11 cellular contexts compared by ENCODE assay signal in the genomic region with DNA sequence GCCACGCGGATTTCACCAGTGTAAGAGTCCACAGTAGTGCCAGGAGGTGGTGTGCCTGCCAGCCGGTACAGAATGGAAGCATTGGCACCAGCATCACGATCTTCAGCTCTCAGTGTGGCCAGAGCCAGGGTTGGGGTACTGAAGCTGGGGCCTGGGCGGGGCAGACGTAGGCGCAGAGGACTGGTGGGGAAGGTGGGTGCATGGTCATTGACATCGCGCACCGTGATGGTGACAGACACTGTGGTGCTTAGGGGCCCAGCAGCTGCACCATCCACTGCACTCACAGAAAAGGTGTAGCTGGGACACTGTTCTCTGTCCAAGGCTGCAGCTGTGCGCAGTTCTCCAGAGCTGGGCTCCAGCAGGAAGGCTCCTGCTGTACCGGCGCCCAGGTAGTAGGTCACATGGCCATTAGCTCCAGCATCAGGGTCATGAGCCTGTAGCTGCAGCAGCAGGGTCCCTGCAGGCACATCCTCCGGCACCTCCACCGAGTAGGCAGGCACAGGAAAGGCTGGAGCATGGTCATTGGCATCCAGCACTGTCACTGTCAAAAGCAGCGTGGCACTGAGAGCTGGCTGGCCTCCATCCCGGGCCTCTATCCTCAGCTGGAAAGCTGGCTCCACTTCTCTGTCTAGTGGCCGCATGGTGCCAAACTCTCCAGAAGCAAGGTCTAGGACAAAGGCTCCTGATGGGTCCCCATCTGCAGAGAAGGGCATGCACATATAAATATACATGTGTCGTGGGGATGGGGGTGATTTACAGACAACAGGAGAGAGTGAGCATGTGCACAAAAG. TPM values are rescaled to one million over a fixed set of nuclear protein-coding genes. Genes with fewer than 3 reads are reported as not detected.
DNase-seq lines count a peak whose midpoint lies in the region; ATAC-seq and TF ChIP-seq lines count a peak whose summit lies in the region.
"Had no signal": no experiment of that assay in that cellular context is flagged by ENCODE, and none has a peak within 500 bp of the region (broad histone marks: within the 10 kb centered on the region; RNA-seq: fewer than 3 reads in every experiment).

No MANE protein-coding gene starts in this region.

- H3K36me3 ChIP-seq in mammary epithelial cell (ENCODE audit: insufficient read depth, low read length) (no peaks in the 10 kb centered on the region), colonic mucosa (no peaks in the 10 kb centered on the region)

- TF ChIP-seq CTCF in MCF 10A (IDR thresholded peaks at IDR 0.05; ENCODE audit: unreplicated experiment) (no peak), mammary epithelial cell (conservative IDR thresholded peaks at IDR 0.05 in 1 of 2, IDR thresholded peaks at IDR 0.05 in 1 of 2; ENCODE audit: extremely low read depth in 1 of 2, insufficient read depth in 1 of 2, low read depth in 1 of 2, low read length in 2 of 2) (no peak), type B pancreatic cell (conservative IDR thresholded peaks at IDR 0.05) (no peak), colonic mucosa (IDR thresholded peaks at IDR 0.05) (no peak)
- no peak for TF ChIP-seq CTCF in activated CD8-positive, alpha-beta T cell treated with anti-CD3 and anti-CD28 coated beads for 36 hours (IDR thresholded peaks at IDR 0.05)

- peak; percentile 15 for ATAC-seq in activated CD8-positive, alpha-beta T cell treated with anti-CD3 and anti-CD28 coated beads for 36 hours
- ATAC-seq in left cardiac atrium = peak; percentile 12 to 27

- H3K79me2 ChIP-seq in mammary epithelial cell (ENCODE audit: insufficient read depth, low read length) = no peaks in the 10 kb centered on the region

- H3K9me3 Mint-ChIP-seq in MCF 10A (ENCODE audit: unreplicated experiment) (no peaks in the 10 kb centered on the region), type B pancreatic cell (no peaks in the 10 kb centered on the region)
- no peaks in the 10 kb centered on the region for H3K9me3 Mint-ChIP-seq in activated CD8-positive, alpha-beta T cell treated with anti-CD3 and anti-CD28 coated beads for 36 hours

- H3K27ac ChIP-seq in mammary epithelial cell (ENCODE audit: insufficient read depth, low read depth, low read length) = no peak overlapping the region
- no peak overlapping the region for H3K27ac ChIP-seq in colonic mucosa
- H3K27ac ChIP-seq: esophagus squamous epithelium had no signal

- 61% methylated on average over 9 of the region's 19 CpGs for WGBS in mammary epithelial cell (ENCODE audit: low coverage, missing lambda C conversion rate)

- POLR2A ChIA-PET in MCF 10A (lab: Yijun Ruan, JAX) = interaction anchor here (0.8 kb wide), 1 partner anchor 9 kb away, joined by 3 read pairs; no protein-coding TSS in a partner anchor
- POLR2A ChIA-PET in activated CD8-positive, alpha-beta T cell treated with anti-CD3 and anti-CD28 coated beads for 36 hours (lab: Charles Lee) = interaction anchor here (0.6 to 1.4 kb wide), 3 partner anchors 8 to 20 kb away, joined by 3 to 6 read pairs (median 3); a partner anchor contains a TSS

- no peak overlapping the region for H2AFZ ChIP-seq in mammary epithelial cell (ENCODE audit: low read depth, low read length)

- DNase-seq in MCF 10A (ENCODE audit: unreplicated experiment) (no peak), mammary epithelial cell (no peak), left cardiac atrium (no peak), type B pancreatic cell (ENCODE audit: extremely low spot score, unreplicated experiment) (peak; percentile 63), NCI-H69 (lab: John Stamatoyannopoulos, UW) (no peak), NOMO-1 (lab: John Stamatoyannopoulos, UW; ENCODE audit: unreplicated experiment in 2 of 2) (no peak), colonic mucosa (no peak)
- DNase-seq in activated CD8-positive, alpha-beta T cell treated with anti-CD3 and anti-CD28 coated beads for 36 hours = no peak
- DNase-seq: esophagus squamous epithelium, NCI-H1417 treated with DMSO at 0.1 percent for 48 hours, T-helper 9 cell had no signal

- H3K4me1 ChIP-seq in mammary epithelial cell (ENCODE audit: insufficient read depth, low read length) (peaks cover 2% of the 10 kb centered on the region), colonic mucosa (no peaks in the 10 kb centered on the region)

- in situ Hi-C loops in mammary epithelial cell (cut with MboI; ENCODE audit: low sequenced_read_pairs in 2 of 2) = no loop called here

- dilution Hi-C loops in mammary epithelial cell (cut with HindIII; ENCODE audit: low sequenced_read_pairs) = no loop called here

- no peaks in the 10 kb centered on the region for H3K9me3 ChIP-seq in mammary epithelial cell (replicated peaks; ENCODE audit: insufficient read depth, low read length)
- no peaks in the 10 kb centered on the region for H3K9me3 ChIP-seq in colonic mucosa
- H3K9me3 ChIP-seq: esophagus squamous epithelium had no signal

- CTCF ChIA-PET in MCF 10A (lab: Yijun Ruan, JAX) (interaction anchor here (0.6 to 1.3 kb wide), 4 partner anchors 48 to 120 kb away, joined by 3 to 5 read pairs (median 3); no protein-coding TSS in a partner anchor), mammary epithelial cell (lab: Charles Lee; ENCODE audit: low non-redundant PET) (no interaction called here)
- CTCF ChIA-PET in activated CD8-positive, alpha-beta T cell treated with anti-CD3 and anti-CD28 coated beads for 36 hours (lab: Charles Lee) = interaction anchor here (0.6 to 1.3 kb wide), 8 partner anchors 15 to 145 kb away, joined by 3 to 4 read pairs (median 3); a partner anchor contains a TSS

- no peaks in the 10 kb centered on the region for H3K4me1 Mint-ChIP-seq in MCF 10A (ENCODE audit: insufficient read depth, unreplicated experiment)
- H3K4me1 Mint-ChIP-seq in activated CD8-positive, alpha-beta T cell treated with anti-CD3 and anti-CD28 coated beads for 36 hours (ENCODE audit: low read depth) = peaks cover 14% of the 10 kb centered on the region
- no peaks in the 10 kb centered on the region for H3K4me1 Mint-ChIP-seq in type B pancreatic cell (ENCODE audit: unreplicated experiment)

- no peak overlapping the region for H3K4me2 ChIP-seq in mammary epithelial cell (ENCODE audit: insufficient read depth, low read depth, low read length)

- H3K27ac Mint-ChIP-seq in MCF 10A (ENCODE audit: low read depth, unreplicated experiment) (no peak overlapping the region), type B pancreatic cell (no peak overlapping the region)
- H3K27ac Mint-ChIP-seq in activated CD8-positive, alpha-beta T cell treated with anti-CD3 and anti-CD28 coated beads for 36 hours = peak overlapping the region; percentile 77

- BruUV-seq in MCF 10A (replicated peaks; lab: Mats Ljungman, UMichigan) (no TSS peak), mammary epithelial cell (replicated peaks; lab: Mats Ljungman, UMichigan) (no TSS peak)

- H3K4me3 Mint-ChIP-seq in MCF 10A (ENCODE audit: unreplicated experiment) (peak overlapping the region; percentile 0), type B pancreatic cell (no peak overlapping the region)
- peak overlapping the region; percentile 26 for H3K4me3 Mint-ChIP-seq in activated CD8-positive, alpha-beta T cell treated with anti-CD3 and anti-CD28 coated beads for 36 hours

- H3K9ac ChIP-seq in mammary epithelial cell (ENCODE audit: insufficient read depth, low read length) (no peak overlapping the region), colonic mucosa (ENCODE audit: low read depth in 2 of 2, low read length in 2 of 2) (no peak overlapping the region)

- peaks cover 6% of the 10 kb centered on the region for H3K27me3 ChIP-seq in mammary epithelial cell (ENCODE audit: insufficient read depth, low read length)
- H3K27me3 ChIP-seq in colonic mucosa = no peaks in the 10 kb centered on the region

- intact Hi-C loops in MCF 10A (cut with micrococcal nuclease) = no loop called here
- intact Hi-C loops in mammary epithelial cell (cut with micrococcal nuclease) = no loop called here
- intact Hi-C loops in activated CD8-positive, alpha-beta T cell treated with anti-CD3 and anti-CD28 coated beads for 36 hours (cut with micrococcal nuclease) = no loop called here
- intact Hi-C loops in left cardiac atrium (cut with DNase I) = no loop called here
- intact Hi-C loops in colonic mucosa (cut with DNase I) = no loop called here

- no peak overlapping the region for H3K4me3 ChIP-seq in mammary epithelial cell (replicated peaks in 1 of 3; ENCODE audit: insufficient read depth in 1 of 3, low read depth in 2 of 3, low read length in 3 of 3)
- H3K4me3 ChIP-seq in colonic mucosa = no peak overlapping the region
- H3K4me3 ChIP-seq: esophagus squamous epithelium had no signal

- H3K27me3 Mint-ChIP-seq in MCF 10A (ENCODE audit: insufficient read depth, unreplicated experiment) = no peaks in the 10 kb centered on the region
- H3K27me3 Mint-ChIP-seq in activated CD8-positive, alpha-beta T cell treated with anti-CD3 and anti-CD28 coated beads for 36 hours = no peaks in the 10 kb centered on the region
- H3K27me3 Mint-ChIP-seq in type B pancreatic cell = peaks cover 22% of the 10 kb centered on the region

- no peaks in the 10 kb centered on the region for H4K20me1 ChIP-seq in mammary epithelial cell (ENCODE audit: insufficient read depth, low read length)

- H3K36me3 Mint-ChIP-seq in MCF 10A (ENCODE audit: insufficient read depth, unreplicated experiment) = no peaks in the 10 kb centered on the region
- H3K36me3 Mint-ChIP-seq in activated CD8-positive, alpha-beta T cell treated with anti-CD3 and anti-CD28 coated beads for 36 hours (ENCODE audit: low read depth) = peaks cover 3% of the 10 kb centered on the region
- peaks cover 12% of the 10 kb centered on the region for H3K36me3 Mint-ChIP-seq in type B pancreatic cell

RNA-seq across cellular contexts. Expression of a gene that starts 7.9 kb away (rescaled TPM):
- 26.9 and 46.5 TPM in 2 replicates for total RNA-seq in MCF 10A (2022)
- total RNA-seq in mammary epithelial cell = 10 to 100 TPM; 59.2 to 73.9 TPM
- polyA plus RNA-seq in mammary epithelial cell = 60.5 TPM
- polyA minus RNA-seq in mammary epithelial cell = 99.5 TPM
- total RNA-seq in activated CD8-positive, alpha-beta T cell treated with anti-CD3 and anti-CD28 coated beads for 36 hours = 10 to 100 TPM; 28.1 to 31.4 TPM
- 10 to 100 TPM; 69.5 to 87.7 TPM for total RNA-seq in left cardiac atrium
- 72.8 and 97.8 TPM in 2 replicates for total RNA-seq in type B pancreatic cell (ENCODE audit: low replicate concordance)
- 100 to 1,000 TPM in 1 of 2 donors, 10 to 100 TPM in 1; 83.4 to 123 TPM for total RNA-seq in colonic mucosa

RNA-seq across cellular contexts. Expression of a gene that starts 15.2 kb away (rescaled TPM):
- 157 and 167 TPM in 2 replicates for total RNA-seq in MCF 10A (2022)
- 100 to 1,000 TPM in 1 of 2 donors, 10 to 100 TPM in 1; 26.3 to 115 TPM for total RNA-seq in mammary epithelial cell
- 101 TPM for polyA plus RNA-seq in mammary epithelial cell
- polyA minus RNA-seq in mammary epithelial cell = 135 TPM
- total RNA-seq in activated CD8-positive, alpha-beta T cell treated with anti-CD3 and anti-CD28 coated beads for 36 hours = 100 to 1,000 TPM; 151 to 160 TPM
- 100 to 1,000 TPM; 102 to 105 TPM for total RNA-seq in left cardiac atrium
- 121 and 130 TPM in 2 replicates for total RNA-seq in type B pancreatic cell (ENCODE audit: low replicate concordance)
- 100 to 1,000 TPM; 123 to 142 TPM for total RNA-seq in colonic mucosa

RNA-seq across cellular contexts. Expression of a gene that starts 23.6 kb away (rescaled TPM):
- 78.9 and 92.3 TPM in 2 replicates for total RNA-seq in MCF 10A (2022)
- 100 to 1,000 TPM in 1 of 2 donors, 10 to 100 TPM in 1; 87.9 to 136 TPM for total RNA-seq in mammary epithelial cell
- polyA plus RNA-seq in mammary epithelial cell = 175 TPM
- 199 TPM for polyA minus RNA-seq in mammary epithelial cell
- total RNA-seq in activated CD8-positive, alpha-beta T cell treated with anti-CD3 and anti-CD28 coated beads for 36 hours = 10 to 100 TPM; 70.6 to 71.7 TPM
- total RNA-seq in left cardiac atrium = 100 to 1,000 TPM; 166 to 183 TPM
- 92.7 and 135 TPM in 2 replicates for total RNA-seq in type B pancreatic cell (ENCODE audit: low replicate concordance)
- 100 to 1,000 TPM; 115 to 157 TPM for total RNA-seq in colonic mucosa

RNA-seq across cellular contexts. Expression of a gene that starts 23.8 kb away (rescaled TPM):
- total RNA-seq in MCF 10A (2022) (23.4 and 27.6 TPM in 2 replicates), mammary epithelial cell (10 to 100 TPM in 1 of 2 donors, 1 to 10 TPM in 1; 9.7 to 20.6 TPM), left cardiac atrium (10 to 100 TPM; 14.2 to 18.0 TPM), type B pancreatic cell (ENCODE audit: low replicate concordance) (19.7 and 23.5 TPM in 2 replicates), colonic mucosa (10 to 100 TPM; 17.5 to 25.7 TPM)
- 11.5 TPM for polyA plus RNA-seq in mammary epithelial cell
- 11.0 TPM for polyA minus RNA-seq in mammary epithelial cell
- total RNA-seq in activated CD8-positive, alpha-beta T cell treated with anti-CD3 and anti-CD28 coated beads for 36 hours = 10 to 100 TPM; 39.6 to 43.1 TPM

RNA-seq across cellular contexts. Expression of a gene that starts 28.4 kb away (rescaled TPM):
- 0.19 and 0.27 TPM in 2 replicates for total RNA-seq in MCF 10A (2022)
- total RNA-seq in mammary epithelial cell = under 1 TPM; 0.50 to 0.59 TPM
- 0.05 TPM for polyA plus RNA-seq in mammary epithelial cell
- 0.05 TPM for polyA minus RNA-seq in mammary epithelial cell
- 1 to 10 TPM; 1.6 TPM for total RNA-seq in activated CD8-positive, alpha-beta T cell treated with anti-CD3 and anti-CD28 coated beads for 36 hours
- 10 to 100 TPM; 14.4 to 15.8 TPM for total RNA-seq in left cardiac atrium
- 3.9 and 54.9 TPM in 2 replicates for total RNA-seq in type B pancreatic cell (ENCODE audit: low replicate concordance)
- total RNA-seq in colonic mucosa = 1 to 10 TPM; 4.7 to 8.3 TPM
